ENCODE assay signal across 1 cellular context in genomic region chr5:115531380-115531779, GRCh38.
TF ChIP-seq lines count a peak whose summit lies in the region.

No MANE protein-coding gene starts in this region.

TF ChIP-seq in A549, 52 proteins besides CTCF, POLR2A, EP300 and RAD21 (continued from another document):
- no peak for TF ChIP-seq PBX3 (IDR thresholded peaks at IDR 0.05)
- TF ChIP-seq ZC3H11A (IDR thresholded peaks at IDR 0.05) = no peak
- TF ChIP-seq FOSB (CRISPR knock-in tag; IDR thresholded peaks at IDR 0.05) = no peak
- TF ChIP-seq ZFP36 (IDR thresholded peaks at IDR 0.05; ENCODE audit: borderline replicate concordance, partially characterized antibody) = no peak
- no peak for TF ChIP-seq MAFK (IDR thresholded peaks at IDR 0.05; ENCODE audit: partially characterized antibody)
- TF ChIP-seq ZSCAN20 (CRISPR knock-in tag; IDR thresholded peaks at IDR 0.05) = no peak
- TF ChIP-seq EHF (CRISPR knock-in tag; IDR thresholded peaks at IDR 0.05) = no peak
- no peak for TF ChIP-seq MAX (IDR thresholded peaks at IDR 0.05)
- TF ChIP-seq TFCP2L1 (CRISPR knock-in tag; IDR thresholded peaks at IDR 0.05) = no peak
- no peak for TF ChIP-seq CHD4 (IDR thresholded peaks at IDR 0.05; ENCODE audit: borderline replicate concordance)
- TF ChIP-seq MYC (IDR thresholded peaks at IDR 0.05; ENCODE audit: borderline replicate concordance, low read length) = no peak
- no peak for TF ChIP-seq FOSL2 (IDR thresholded peaks at IDR 0.05)
- no peak for TF ChIP-seq FOSL2 (CRISPR knock-in tag; IDR thresholded peaks at IDR 0.05)
- TF ChIP-seq HES2 (IDR thresholded peaks at IDR 0.05) = no peak
- TF ChIP-seq RFX5 (IDR thresholded peaks at IDR 0.05) = no peak
- TF ChIP-seq NPAS2 (CRISPR knock-in tag; IDR thresholded peaks at IDR 0.05; ENCODE audit: borderline replicate concordance) = no peak
- TF ChIP-seq ELK1 (IDR thresholded peaks at IDR 0.05; ENCODE audit: low read depth, low read length) = no peak
- TF ChIP-seq GATA3 (IDR thresholded peaks at IDR 0.05; ENCODE audit: borderline replicate concordance) = no peak
TF ChIP-seq in A549: peak in this region for 0.
